In genomic region chr1:213761845-213762407, GRCh38 we compare ENCODE assay signal across 11 cellular contexts.
DNase-seq lines count a peak whose midpoint lies in the region; ATAC-seq and TF ChIP-seq lines count a peak whose summit lies in the region.
"Had no signal": no experiment of that assay in that cellular context is flagged by ENCODE, and none has a peak within 500 bp of the region (broad histone marks: within the 10 kb centered on the region; RNA-seq: fewer than 3 reads in every experiment).

No MANE protein-coding gene starts in this region.

- peaks cover 14% of the 10 kb centered on the region for H3K9me3 ChIP-seq in BLaER1
- no peaks in the 10 kb centered on the region for H3K9me3 ChIP-seq in NT2/D1 (ENCODE audit: insufficient read depth, low read length)
- peaks cover 0 to 8% (median 0%) of the 10 kb centered on the region in 3 donors for H3K9me3 ChIP-seq in gastroesophageal sphincter

- DNase-seq in NT2/D1 (ENCODE audit: low read depth, low spot score) (peak; percentile 75), NCI-H226 (no peak), GOT3 (lab: John Stamatoyannopoulos, UW) (no peak), HK-2 (ENCODE audit: unreplicated experiment) (no peak)
- DNase-seq in activated T-cell treated with anti-CD3 and anti-CD28 coated beads, Interleukin-2, amount 50 U/mL, for 72 hours = peak; percentile 45 to 57
- DNase-seq in naive thymus-derived CD8-positive, alpha-beta T cell = peak in 8 of 10 donors; percentile 5 to 70 (median 20)
- DNase-seq: foreskin melanocyte, NCI-H526 had no signal

- H3K36me3 ChIP-seq in BLaER1 (no peaks in the 10 kb centered on the region), NT2/D1 (ENCODE audit: insufficient read depth, insufficient read length, low read length) (no peaks in the 10 kb centered on the region), gastroesophageal sphincter (no peaks in the 10 kb centered on the region)

- POLR2A ChIA-PET in naive thymus-derived CD8-positive, alpha-beta T cell (lab: Charles Lee) = no interaction called here

- peak; percentile 100 for ATAC-seq in activated T-cell treated with anti-CD3 and anti-CD28 coated beads, Interleukin-2, amount 50 U/mL, for 72 hours (replicated peaks in 1 of 2)
- ATAC-seq in naive thymus-derived CD8-positive, alpha-beta T cell = peak; percentile 95 to 100
- no peak for ATAC-seq in gastroesophageal sphincter

- TF ChIP-seq EP300 in gastroesophageal sphincter (IDR thresholded peaks at IDR 0.05) = no peak

- no peaks in the 10 kb centered on the region for H3K36me3 Mint-ChIP-seq in activated T-cell treated with anti-CD3 and anti-CD28 coated beads, Interleukin-2, amount 50 U/mL, for 72 hours (ENCODE audit: insufficient read depth in 2 of 2)
- no peaks in the 10 kb centered on the region for H3K36me3 Mint-ChIP-seq in naive thymus-derived CD8-positive, alpha-beta T cell

- H3K27me3 Mint-ChIP-seq in activated T-cell treated with anti-CD3 and anti-CD28 coated beads, Interleukin-2, amount 50 U/mL, for 72 hours (ENCODE audit: low read depth) = no peaks in the 10 kb centered on the region
- H3K27me3 Mint-ChIP-seq in naive thymus-derived CD8-positive, alpha-beta T cell = peaks cover 0 to 5% (median 2%) of the 10 kb centered on the region in 5 donors

- H3K4me1 ChIP-seq in BLaER1 (peaks cover 18% of the 10 kb centered on the region; the same call in 1 of the 2 replicates), NT2/D1 (ENCODE audit: insufficient read depth, insufficient read length) (no peaks in the 10 kb centered on the region), gastroesophageal sphincter (no peaks in the 10 kb centered on the region)

- H3K27me3 ChIP-seq in BLaER1 (no peaks in the 10 kb centered on the region), NT2/D1 (ENCODE audit: insufficient read depth, insufficient read length) (no peaks in the 10 kb centered on the region), gastroesophageal sphincter (peaks cover 14% of the 10 kb centered on the region)

- peaks cover 14% of the 10 kb centered on the region for H3K4me1 Mint-ChIP-seq in activated T-cell treated with anti-CD3 and anti-CD28 coated beads, Interleukin-2, amount 50 U/mL, for 72 hours (ENCODE audit: low read depth)
- peaks cover 0 to 17% (median 11%) of the 10 kb centered on the region in 4 donors for H3K4me1 Mint-ChIP-seq in naive thymus-derived CD8-positive, alpha-beta T cell

- H3K4me2 ChIP-seq in BLaER1 = peak overlapping the region; percentile 17
- H3K4me2 ChIP-seq: KMS-11 had no signal

- TF ChIP-seq POLR2A in gastroesophageal sphincter (IDR thresholded peaks at IDR 0.05) = no peak

- H4K20me1 ChIP-seq in BLaER1 = no peaks in the 10 kb centered on the region

- H3K9me3 Mint-ChIP-seq in activated T-cell treated with anti-CD3 and anti-CD28 coated beads, Interleukin-2, amount 50 U/mL, for 72 hours = no peaks in the 10 kb centered on the region
- peaks cover 0 to 12% (median 2%) of the 10 kb centered on the region in 9 donors for H3K9me3 Mint-ChIP-seq in naive thymus-derived CD8-positive, alpha-beta T cell

- no peak overlapping the region for H3K27ac ChIP-seq in BLaER1
- no peak overlapping the region for H3K27ac ChIP-seq in gastroesophageal sphincter
- H3K27ac ChIP-seq: KMS-11 had no signal

- H3K4me3 ChIP-seq in BLaER1 (no peak overlapping the region), NT2/D1 (ENCODE audit: insufficient read length, low read depth) (no peak overlapping the region), gastroesophageal sphincter (no peak overlapping the region)

- H3K9ac ChIP-seq in BLaER1 (no peak overlapping the region), NT2/D1 (ENCODE audit: insufficient read length, low read depth) (no peak overlapping the region)
- H3K9ac ChIP-seq: KMS-11 had no signal

- 23 to 40% methylated on average over 6 to 7 of the region's 7 CpGs for WGBS in gastroesophageal sphincter (ENCODE audit: low coverage in 1 of 2), 2 donors

- peak overlapping the region; percentile 72 for H3K27ac Mint-ChIP-seq in activated T-cell treated with anti-CD3 and anti-CD28 coated beads, Interleukin-2, amount 50 U/mL, for 72 hours
- peak overlapping the region in 8 of 10 donors; percentile 10 to 85 (median 75) for H3K27ac Mint-ChIP-seq in naive thymus-derived CD8-positive, alpha-beta T cell

- no peak for TF ChIP-seq CTCF in gastroesophageal sphincter (IDR thresholded peaks at IDR 0.05)

- peak overlapping the region; percentile 64 to 65 for H3K4me3 Mint-ChIP-seq in activated T-cell treated with anti-CD3 and anti-CD28 coated beads, Interleukin-2, amount 50 U/mL, for 72 hours
- H3K4me3 Mint-ChIP-seq in naive thymus-derived CD8-positive, alpha-beta T cell = peak overlapping the region in 6 of 10 donors; percentile 15 to 58 (median 26)

Comparison
In these comparisons a context has a peak if more than half of its experiments do, and no peak if none do; other contexts are left out.
1. DNase-seq: peak in NT2/D1 (single experiment), activated T-cell treated with anti-CD3 and anti-CD28 coated beads, Interleukin-2, amount 50 U/mL, for 72 hours (2 of 2) and naive thymus-derived CD8-positive, alpha-beta T cell (8 of 10); none in NCI-H226 (single experiment), GOT3 (single experiment) and HK-2 (single experiment).